In the genomic region with DNA sequence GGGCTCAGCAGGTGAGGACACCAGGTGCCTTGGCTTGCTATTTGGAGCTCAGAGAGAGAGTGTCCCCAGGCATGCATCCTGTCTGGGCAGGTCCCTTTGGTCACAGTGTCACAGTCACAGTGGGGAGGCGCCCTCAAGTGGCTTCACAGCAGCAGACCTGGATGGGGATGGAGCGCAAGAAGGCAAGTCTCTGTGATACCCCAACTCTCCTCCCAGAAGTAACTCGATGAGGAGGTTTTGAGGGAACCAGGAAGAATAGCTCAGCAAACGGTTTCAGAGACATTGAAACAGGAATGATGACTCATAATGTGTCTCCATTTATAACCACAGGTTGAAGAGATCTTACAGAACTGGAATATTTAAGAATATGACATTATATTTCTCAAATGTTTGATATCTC, we compare ENCODE assay signal across 1 cellular context.
TF ChIP-seq lines count a peak whose summit lies in the region.

No MANE protein-coding gene starts in this region.

TF ChIP-seq in K562, 482 proteins besides CTCF, POLR2A, EP300 and RAD21 (continued from another document):
- TF ChIP-seq, protein P1, sequence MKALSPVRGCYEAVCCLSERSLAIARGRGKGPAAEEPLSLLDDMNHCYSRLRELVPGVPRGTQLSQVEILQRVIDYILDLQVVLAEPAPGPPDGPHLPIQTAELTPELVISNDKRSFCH (CRISPR knock-in tag; IDR thresholded peaks at IDR 0.05) = no peak
- TF ChIP-seq, protein P1 (tag; IDR thresholded peaks at IDR 0.05) = no peak
- TF ChIP-seq SP2 (IDR thresholded peaks at IDR 0.05; ENCODE audit: extremely low read depth, low read depth, low read length, poor library complexity, severe bottlenecking) (no peak), RCOR1 (IDR thresholded peaks at IDR 0.05; ENCODE audit: borderline replicate concordance in 1 of 2, low read depth in 2 of 2, low read length in 2 of 2) (peak in 1 of 2 experiments; percentile 76; a peak in 2 of 4 replicates), CTBP1 (IDR thresholded peaks at IDR 0.05; ENCODE audit: borderline replicate concordance) (peak; percentile 79), HNRNPH1 (optimal IDR thresholded peaks at IDR 0.05; ENCODE audit: low read depth, low read length) (no peak), ESRRA (IDR thresholded peaks at IDR 0.05; ENCODE audit: borderline replicate concordance, low read depth) (no peak)
- TF ChIP-seq, protein P2, sequence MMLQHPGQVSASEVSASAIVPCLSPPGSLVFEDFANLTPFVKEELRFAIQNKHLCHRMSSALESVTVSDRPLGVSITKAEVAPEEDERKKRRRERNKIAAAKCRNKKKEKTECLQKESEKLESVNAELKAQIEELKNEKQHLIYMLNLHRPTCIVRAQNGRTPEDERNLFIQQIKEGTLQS (IDR thresholded peaks at IDR 0.05) = peak; percentile 65
- TF ChIP-seq, protein P2 (CRISPR knock-in tag; conservative IDR thresholded peaks at IDR 0.05) = no peak
TF ChIP-seq in K562: peak in this region for 7.
